1 cellular context compared by ENCODE assay signal in the genomic region with DNA sequence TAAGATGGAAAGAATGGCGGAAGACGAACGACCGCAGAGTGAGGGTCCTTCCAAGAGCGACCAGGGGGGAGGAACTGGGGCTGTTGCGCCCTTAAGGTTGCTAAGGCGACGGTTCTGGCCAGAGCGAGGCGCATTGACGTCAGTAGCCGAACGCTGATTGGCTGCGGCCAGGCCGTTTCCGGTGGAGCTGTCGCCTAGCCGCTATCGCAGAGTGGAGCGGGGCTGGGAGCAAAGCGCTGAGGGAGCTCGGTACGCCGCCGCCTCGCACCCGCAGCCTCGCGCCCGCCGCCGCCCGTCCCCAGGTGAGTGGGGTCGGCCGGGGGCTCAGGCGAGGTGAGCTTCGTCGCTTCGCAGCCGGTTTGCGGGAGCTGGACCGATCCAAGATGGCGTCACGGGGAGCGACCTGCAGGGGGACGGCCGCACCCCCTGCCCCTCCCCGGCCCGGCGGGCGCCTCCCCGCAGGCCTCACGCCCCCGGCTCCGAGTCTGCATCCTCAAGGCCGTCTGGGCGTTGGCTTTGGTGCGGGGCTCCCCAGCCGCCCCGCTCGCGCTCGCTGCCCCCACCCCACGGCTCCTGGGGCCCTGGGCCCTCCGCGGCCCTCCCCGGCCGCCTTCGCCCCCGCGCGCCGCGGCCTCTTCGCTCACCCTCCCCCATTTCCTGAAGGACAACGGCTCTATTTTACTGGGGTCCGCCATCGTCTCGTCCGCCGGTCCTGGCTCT.
TF ChIP-seq lines count a peak whose summit lies in the region.

A gene (plus strand): TSS at position 184 of the 720 bp plus-strand sequence. CDS start 2,970 bp downstream, outside the sequence.

TF ChIP-seq in HepG2, 621 proteins besides CTCF, POLR2A, EP300 and RAD21 (continued from another document and continues in another):
- TF ChIP-seq, protein P1, sequence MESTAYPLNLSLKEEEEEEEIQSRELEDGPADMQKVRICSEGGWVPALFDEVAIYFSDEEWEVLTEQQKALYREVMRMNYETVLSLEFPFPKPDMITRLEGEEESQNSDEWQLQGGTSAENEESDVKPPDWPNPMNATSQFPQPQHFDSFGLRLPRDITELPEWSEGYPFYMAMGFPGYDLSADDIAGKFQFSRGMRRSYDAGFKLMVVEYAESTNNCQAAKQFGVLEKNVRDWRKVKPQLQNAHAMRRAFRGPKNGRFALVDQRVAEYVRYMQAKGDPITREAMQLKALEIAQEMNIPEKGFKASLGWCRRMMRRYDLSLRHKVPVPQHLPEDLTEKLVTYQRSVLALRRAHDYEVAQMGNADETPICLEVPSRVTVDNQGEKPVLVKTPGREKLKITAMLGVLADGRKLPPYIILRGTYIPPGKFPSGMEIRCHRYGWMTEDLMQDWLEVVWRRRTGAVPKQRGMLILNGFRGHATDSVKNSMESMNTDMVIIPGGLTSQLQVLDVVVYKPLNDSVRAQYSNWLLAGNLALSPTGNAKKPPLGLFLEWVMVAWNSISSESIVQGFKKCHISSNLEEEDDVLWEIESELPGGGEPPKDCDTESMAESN (CRISPR knock-in tag; conservative IDR thresholded peaks at IDR 0.05): peak; percentile 53; the same call in 1 of the 2 replicates
- TF ChIP-seq, protein P2, sequence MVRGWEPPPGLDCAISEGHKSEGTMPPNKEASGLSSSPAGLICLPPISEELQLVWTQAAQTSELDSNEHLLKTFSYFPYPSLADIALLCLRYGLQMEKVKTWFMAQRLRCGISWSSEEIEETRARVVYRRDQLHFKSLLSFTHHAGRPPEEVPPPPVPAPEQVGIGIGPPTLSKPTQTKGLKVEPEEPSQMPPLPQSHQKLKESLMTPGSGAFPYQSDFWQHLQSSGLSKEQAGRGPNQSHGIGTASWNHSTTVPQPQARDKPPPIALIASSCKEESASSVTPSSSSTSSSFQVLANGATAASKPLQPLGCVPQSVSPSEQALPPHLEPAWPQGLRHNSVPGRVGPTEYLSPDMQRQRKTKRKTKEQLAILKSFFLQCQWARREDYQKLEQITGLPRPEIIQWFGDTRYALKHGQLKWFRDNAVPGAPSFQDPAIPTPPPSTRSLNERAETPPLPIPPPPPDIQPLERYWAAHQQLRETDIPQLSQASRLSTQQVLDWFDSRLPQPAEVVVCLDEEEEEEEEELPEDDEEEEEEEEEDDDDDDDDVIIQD (CRISPR knock-in tag; IDR thresholded peaks at IDR 0.05; ENCODE audit: low read depth): no peak
- TF ChIP-seq ADNP (CRISPR knock-in tag; IDR thresholded peaks at IDR 0.05) (no peak), FOXK1 (CRISPR knock-in tag; IDR thresholded peaks at IDR 0.05; ENCODE audit: borderline replicate concordance, low read depth) (peak; percentile 25; the same call in 1 of the 2 replicates), RBM39 (IDR thresholded peaks at IDR 0.05; ENCODE audit: low read depth, low read length, poor library complexity, severe bottlenecking) (peak; percentile 88), TOE1 (CRISPR knock-in tag; IDR thresholded peaks at IDR 0.05) (no peak; the same call in 1 of the 2 replicates), ZNF670 (CRISPR knock-in tag; IDR thresholded peaks at IDR 0.05; ENCODE audit: borderline replicate concordance) (no peak; the same call in 1 of the 2 replicates), SALL2 (CRISPR knock-in tag; IDR thresholded peaks at IDR 0.05) (no peak), SPEN (CRISPR knock-in tag; IDR thresholded peaks at IDR 0.05; ENCODE audit: low read depth) (peak; percentile 69), ZFP62 (CRISPR knock-in tag; IDR thresholded peaks at IDR 0.05) (no peak), MEIS1 (CRISPR knock-in tag; IDR thresholded peaks at IDR 0.05; ENCODE audit: borderline replicate concordance) (no peak), SOX13 (IDR thresholded peaks at IDR 0.05) (no peak), SOX13 (CRISPR knock-in tag; conservative IDR thresholded peaks at IDR 0.05 in 1 of 2, IDR thresholded peaks at IDR 0.05 in 1 of 2) (no peak; a peak in 1 of 4 replicates), GABPA (IDR thresholded peaks at IDR 0.05; ENCODE audit: low read depth, low read length) (peak; percentile 66), GABPA (CRISPR knock-in tag; IDR thresholded peaks at IDR 0.05; ENCODE audit: low read depth) (peak; percentile 88), ZNF282 (IDR thresholded peaks at IDR 0.05; ENCODE audit: partially characterized antibody) (no peak), GFI1 (CRISPR knock-in tag; IDR thresholded peaks at IDR 0.05; ENCODE audit: borderline replicate concordance) (no peak), MXI1 (IDR thresholded peaks at IDR 0.05; ENCODE audit: borderline replicate concordance, low read depth, low read length) (peak; percentile 71; the same call in 2 of the 3 replicates), MIXL1 (CRISPR knock-in tag; IDR thresholded peaks at IDR 0.05) (no peak), PITX1 (CRISPR knock-in tag; IDR thresholded peaks at IDR 0.05) (0 out of 2 replicates have a peak, but pooled peaks have one; percentile 57), HOXD1 (CRISPR knock-in tag; IDR thresholded peaks at IDR 0.05) (no peak), ZNF776 (CRISPR knock-in tag; IDR thresholded peaks at IDR 0.05) (peak; percentile 81), ZNF788 (CRISPR knock-in tag; IDR thresholded peaks at IDR 0.05; ENCODE audit: borderline replicate concordance) (peak; percentile 90; the same call in 1 of the 2 replicates), NBN (conservative IDR thresholded peaks at IDR 0.05) (no peak), ATF7-NPFF (CRISPR knock-in tag; IDR thresholded peaks at IDR 0.05; ENCODE audit: low read depth) (peak; percentile 93), MBNL3 (CRISPR knock-in tag; conservative IDR thresholded peaks at IDR 0.05) (no peak), IKZF4 (CRISPR knock-in tag; IDR thresholded peaks at IDR 0.05; ENCODE audit: borderline replicate concordance, low read depth, not compliant biosample characterization) (no peak), ZNF382 (CRISPR knock-in tag; IDR thresholded peaks at IDR 0.05; ENCODE audit: borderline replicate concordance) (no peak), ATM (IDR thresholded peaks at IDR 0.05; ENCODE audit: borderline replicate concordance) (no peak), MEF2D (CRISPR knock-in tag; IDR thresholded peaks at IDR 0.05) (0 out of 2 replicates have a peak, but pooled peaks have one; percentile 32), SMC3 (IDR thresholded peaks at IDR 0.05; ENCODE audit: low read length) (no peak; the same call in 1 of the 2 replicates), MAF1 (CRISPR knock-in tag; IDR thresholded peaks at IDR 0.05; ENCODE audit: borderline replicate concordance) (no peak), TEAD3 (CRISPR knock-in tag; optimal IDR thresholded peaks at IDR 0.05; ENCODE audit: borderline replicate concordance) (peak; percentile 32), ZNF343 (CRISPR knock-in tag; IDR thresholded peaks at IDR 0.05) (no peak), ZNF558 (CRISPR knock-in tag; IDR thresholded peaks at IDR 0.05; ENCODE audit: borderline replicate concordance) (no peak), ZMYM2 (CRISPR knock-in tag; IDR thresholded peaks at IDR 0.05) (no peak), MAFG (CRISPR knock-in tag; IDR thresholded peaks at IDR 0.05) (no peak), EEA1 (CRISPR knock-in tag; IDR thresholded peaks at IDR 0.05; ENCODE audit: borderline replicate concordance) (peak; percentile 57; the same call in 1 of the 2 replicates), SP2 (CRISPR knock-in tag; IDR thresholded peaks at IDR 0.05) (peak; percentile 66), HNRNPLL (IDR thresholded peaks at IDR 0.05; ENCODE audit: low read depth, low read length, poor library complexity, severe bottlenecking) (peak; percentile 67), ZNF33B (CRISPR knock-in tag; IDR thresholded peaks at IDR 0.05) (no peak), ZNF326 (CRISPR knock-in tag; IDR thresholded peaks at IDR 0.05; ENCODE audit: borderline replicate concordance) (no peak), NR1H2 (CRISPR knock-in tag; IDR thresholded peaks at IDR 0.05; ENCODE audit: borderline replicate concordance, low read depth) (no peak), EED (CRISPR knock-in tag; IDR thresholded peaks at IDR 0.05) (no peak)
- TF ChIP-seq, protein P3, sequence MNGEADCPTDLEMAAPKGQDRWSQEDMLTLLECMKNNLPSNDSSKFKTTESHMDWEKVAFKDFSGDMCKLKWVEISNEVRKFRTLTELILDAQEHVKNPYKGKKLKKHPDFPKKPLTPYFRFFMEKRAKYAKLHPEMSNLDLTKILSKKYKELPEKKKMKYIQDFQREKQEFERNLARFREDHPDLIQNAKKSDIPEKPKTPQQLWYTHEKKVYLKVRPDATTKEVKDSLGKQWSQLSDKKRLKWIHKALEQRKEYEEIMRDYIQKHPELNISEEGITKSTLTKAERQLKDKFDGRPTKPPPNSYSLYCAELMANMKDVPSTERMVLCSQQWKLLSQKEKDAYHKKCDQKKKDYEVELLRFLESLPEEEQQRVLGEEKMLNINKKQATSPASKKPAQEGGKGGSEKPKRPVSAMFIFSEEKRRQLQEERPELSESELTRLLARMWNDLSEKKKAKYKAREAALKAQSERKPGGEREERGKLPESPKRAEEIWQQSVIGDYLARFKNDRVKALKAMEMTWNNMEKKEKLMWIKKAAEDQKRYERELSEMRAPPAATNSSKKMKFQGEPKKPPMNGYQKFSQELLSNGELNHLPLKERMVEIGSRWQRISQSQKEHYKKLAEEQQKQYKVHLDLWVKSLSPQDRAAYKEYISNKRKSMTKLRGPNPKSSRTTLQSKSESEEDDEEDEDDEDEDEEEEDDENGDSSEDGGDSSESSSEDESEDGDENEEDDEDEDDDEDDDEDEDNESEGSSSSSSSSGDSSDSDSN (CRISPR knock-in tag; IDR thresholded peaks at IDR 0.05): peak; percentile 34; the same call in 1 of the 2 replicates
- TF ChIP-seq, protein P4, sequence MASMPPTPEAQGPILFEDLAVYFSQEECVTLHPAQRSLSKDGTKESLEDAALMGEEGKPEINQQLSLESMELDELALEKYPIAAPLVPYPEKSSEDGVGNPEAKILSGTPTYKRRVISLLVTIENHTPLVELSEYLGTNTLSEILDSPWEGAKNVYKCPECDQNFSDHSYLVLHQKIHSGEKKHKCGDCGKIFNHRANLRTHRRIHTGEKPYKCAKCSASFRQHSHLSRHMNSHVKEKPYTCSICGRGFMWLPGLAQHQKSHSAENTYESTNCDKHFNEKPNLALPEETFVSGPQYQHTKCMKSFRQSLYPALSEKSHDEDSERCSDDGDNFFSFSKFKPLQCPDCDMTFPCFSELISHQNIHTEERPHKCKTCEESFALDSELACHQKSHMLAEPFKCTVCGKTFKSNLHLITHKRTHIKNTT (CRISPR knock-in tag; IDR thresholded peaks at IDR 0.05): no peak
- TF ChIP-seq, protein P5, sequence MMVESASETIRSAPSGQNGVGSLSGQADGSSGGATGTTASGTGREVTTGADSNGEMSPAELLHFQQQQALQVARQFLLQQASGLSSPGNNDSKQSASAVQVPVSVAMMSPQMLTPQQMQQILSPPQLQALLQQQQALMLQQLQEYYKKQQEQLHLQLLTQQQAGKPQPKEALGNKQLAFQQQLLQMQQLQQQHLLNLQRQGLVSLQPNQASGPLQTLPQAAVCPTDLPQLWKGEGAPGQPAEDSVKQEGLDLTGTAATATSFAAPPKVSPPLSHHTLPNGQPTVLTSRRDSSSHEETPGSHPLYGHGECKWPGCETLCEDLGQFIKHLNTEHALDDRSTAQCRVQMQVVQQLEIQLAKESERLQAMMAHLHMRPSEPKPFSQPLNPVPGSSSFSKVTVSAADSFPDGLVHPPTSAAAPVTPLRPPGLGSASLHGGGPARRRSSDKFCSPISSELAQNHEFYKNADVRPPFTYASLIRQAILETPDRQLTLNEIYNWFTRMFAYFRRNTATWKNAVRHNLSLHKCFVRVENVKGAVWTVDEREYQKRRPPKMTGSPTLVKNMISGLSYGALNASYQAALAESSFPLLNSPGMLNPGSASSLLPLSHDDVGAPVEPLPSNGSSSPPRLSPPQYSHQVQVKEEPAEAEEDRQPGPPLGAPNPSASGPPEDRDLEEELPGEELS (CRISPR knock-in tag; IDR thresholded peaks at IDR 0.05): peak; percentile 61; the same call in 1 of the 2 replicates
- TF ChIP-seq, protein P6, sequence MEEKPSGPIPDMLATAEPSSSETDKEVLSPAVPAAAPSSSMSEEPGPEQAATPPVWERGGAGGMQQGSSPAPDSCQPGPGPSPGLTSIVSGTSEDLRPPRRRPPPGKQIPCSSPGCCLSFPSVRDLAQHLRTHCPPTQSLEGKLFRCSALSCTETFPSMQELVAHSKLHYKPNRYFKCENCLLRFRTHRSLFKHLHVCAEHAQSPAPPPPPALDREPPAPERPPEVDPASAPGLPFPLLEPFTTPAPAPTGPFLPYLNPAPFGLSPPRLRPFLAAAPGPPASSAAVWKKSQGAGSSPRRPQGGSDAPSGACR (CRISPR knock-in tag; IDR thresholded peaks at IDR 0.05): 0 out of 2 replicates have a peak, but pooled peaks have one; percentile 49
- TF ChIP-seq, protein P7, sequence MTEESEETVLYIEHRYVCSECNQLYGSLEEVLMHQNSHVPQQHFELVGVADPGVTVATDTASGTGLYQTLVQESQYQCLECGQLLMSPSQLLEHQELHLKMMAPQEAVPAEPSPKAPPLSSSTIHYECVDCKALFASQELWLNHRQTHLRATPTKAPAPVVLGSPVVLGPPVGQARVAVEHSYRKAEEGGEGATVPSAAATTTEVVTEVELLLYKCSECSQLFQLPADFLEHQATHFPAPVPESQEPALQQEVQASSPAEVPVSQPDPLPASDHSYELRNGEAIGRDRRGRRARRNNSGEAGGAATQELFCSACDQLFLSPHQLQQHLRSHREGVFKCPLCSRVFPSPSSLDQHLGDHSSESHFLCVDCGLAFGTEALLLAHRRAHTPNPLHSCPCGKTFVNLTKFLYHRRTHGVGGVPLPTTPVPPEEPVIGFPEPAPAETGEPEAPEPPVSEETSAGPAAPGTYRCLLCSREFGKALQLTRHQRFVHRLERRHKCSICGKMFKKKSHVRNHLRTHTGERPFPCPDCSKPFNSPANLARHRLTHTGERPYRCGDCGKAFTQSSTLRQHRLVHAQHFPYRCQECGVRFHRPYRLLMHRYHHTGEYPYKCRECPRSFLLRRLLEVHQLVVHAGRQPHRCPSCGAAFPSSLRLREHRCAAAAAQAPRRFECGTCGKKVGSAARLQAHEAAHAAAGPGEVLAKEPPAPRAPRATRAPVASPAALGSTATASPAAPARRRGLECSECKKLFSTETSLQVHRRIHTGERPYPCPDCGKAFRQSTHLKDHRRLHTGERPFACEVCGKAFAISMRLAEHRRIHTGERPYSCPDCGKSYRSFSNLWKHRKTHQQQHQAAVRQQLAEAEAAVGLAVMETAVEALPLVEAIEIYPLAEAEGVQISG (CRISPR knock-in tag; IDR thresholded peaks at IDR 0.05): peak; percentile 67; the same call in 1 of the 2 replicates
- TF ChIP-seq, protein P8, sequence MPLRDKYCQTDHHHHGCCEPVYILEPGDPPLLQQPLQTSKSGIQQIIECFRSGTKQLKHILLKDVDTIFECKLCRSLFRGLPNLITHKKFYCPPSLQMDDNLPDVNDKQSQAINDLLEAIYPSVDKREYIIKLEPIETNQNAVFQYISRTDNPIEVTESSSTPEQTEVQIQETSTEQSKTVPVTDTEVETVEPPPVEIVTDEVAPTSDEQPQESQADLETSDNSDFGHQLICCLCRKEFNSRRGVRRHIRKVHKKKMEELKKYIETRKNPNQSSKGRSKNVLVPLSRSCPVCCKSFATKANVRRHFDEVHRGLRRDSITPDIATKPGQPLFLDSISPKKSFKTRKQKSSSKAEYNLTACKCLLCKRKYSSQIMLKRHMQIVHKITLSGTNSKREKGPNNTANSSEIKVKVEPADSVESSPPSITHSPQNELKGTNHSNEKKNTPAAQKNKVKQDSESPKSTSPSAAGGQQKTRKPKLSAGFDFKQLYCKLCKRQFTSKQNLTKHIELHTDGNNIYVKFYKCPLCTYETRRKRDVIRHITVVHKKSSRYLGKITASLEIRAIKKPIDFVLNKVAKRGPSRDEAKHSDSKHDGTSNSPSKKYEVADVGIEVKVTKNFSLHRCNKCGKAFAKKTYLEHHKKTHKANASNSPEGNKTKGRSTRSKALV (CRISPR knock-in tag; IDR thresholded peaks at IDR 0.05): no peak
- TF ChIP-seq, protein P9, sequence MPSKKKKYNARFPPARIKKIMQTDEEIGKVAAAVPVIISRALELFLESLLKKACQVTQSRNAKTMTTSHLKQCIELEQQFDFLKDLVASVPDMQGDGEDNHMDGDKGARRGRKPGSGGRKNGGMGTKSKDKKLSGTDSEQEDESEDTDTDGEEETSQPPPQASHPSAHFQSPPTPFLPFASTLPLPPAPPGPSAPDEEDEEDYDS (CRISPR knock-in tag; IDR thresholded peaks at IDR 0.05): no peak
